Comparison of ENCODE assay signal across 1 cellular context in genomic region chr11:47918370-47918690, GRCh38.
TF ChIP-seq lines count a peak whose summit lies in the region.

No MANE protein-coding gene starts in this region.

TF ChIP-seq in WTC11, 78 proteins besides CTCF, POLR2A, EP300 and RAD21 (continued from another document):
- TF ChIP-seq IRF1 (CRISPR knock-in tag; IDR thresholded peaks at IDR 0.05) = no peak
- no peak for TF ChIP-seq IRF2 (CRISPR knock-in tag; IDR thresholded peaks at IDR 0.05; ENCODE audit: borderline replicate concordance, low read depth)
- TF ChIP-seq ERG (CRISPR knock-in tag; IDR thresholded peaks at IDR 0.05) = no peak
- TF ChIP-seq FOXK1 (CRISPR knock-in tag; IDR thresholded peaks at IDR 0.05) = no peak
- no peak for TF ChIP-seq ZNF423 (CRISPR knock-in tag; IDR thresholded peaks at IDR 0.05)
- TF ChIP-seq ZNF121 (CRISPR knock-in tag; IDR thresholded peaks at IDR 0.05) = no peak
- TF ChIP-seq ZBTB21 (CRISPR knock-in tag; IDR thresholded peaks at IDR 0.05; ENCODE audit: borderline replicate concordance) = no peak
- TF ChIP-seq ELF4 (CRISPR knock-in tag; IDR thresholded peaks at IDR 0.05; ENCODE audit: low read depth) = no peak
- no peak for TF ChIP-seq ZNF396 (CRISPR knock-in tag; IDR thresholded peaks at IDR 0.05; ENCODE audit: borderline replicate concordance)
- no peak for TF ChIP-seq GTF2I (CRISPR knock-in tag; conservative IDR thresholded peaks at IDR 0.05)
- TF ChIP-seq JUN (CRISPR knock-in tag; IDR thresholded peaks at IDR 0.05) = no peak
